19 cellular contexts compared by ENCODE assay signal in the genomic region with DNA sequence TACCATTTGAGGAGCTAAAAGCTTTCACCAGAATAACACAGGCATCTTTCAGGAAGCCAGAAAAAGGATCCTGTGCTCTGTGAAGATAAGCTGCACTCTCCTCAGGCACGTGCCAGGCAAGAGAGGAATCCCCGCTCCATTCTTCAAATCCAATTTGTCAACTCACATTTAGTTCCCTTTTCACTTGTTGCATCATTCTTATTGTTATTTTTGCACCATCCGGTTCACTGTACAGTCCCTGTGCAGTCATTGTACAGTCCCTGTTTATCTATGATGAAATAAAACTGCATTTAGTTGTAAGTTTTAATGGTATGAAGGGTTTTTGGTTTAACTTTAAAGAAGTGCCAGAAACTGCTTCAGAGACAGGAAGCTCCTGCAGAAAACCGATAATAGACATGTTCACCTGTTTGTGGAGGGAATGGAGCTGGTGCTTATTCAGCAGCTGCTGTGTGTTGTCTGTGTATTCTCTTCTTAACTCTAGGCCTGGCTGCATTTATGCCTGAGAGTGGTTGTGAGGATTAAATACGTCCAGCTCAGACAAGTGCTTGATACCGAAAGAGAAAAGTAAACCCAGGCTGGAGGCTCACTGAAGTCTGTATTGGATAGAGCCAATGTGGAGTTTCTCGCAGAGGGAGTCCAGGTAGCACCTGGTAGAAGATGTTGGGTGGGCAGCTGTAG. TPM values are rescaled to one million over a fixed set of nuclear protein-coding genes. Genes with fewer than 3 reads are reported as not detected.
A peak's percentile ranks its signal among the peaks of the same experiment; 100 is the strongest.
DNase-seq lines count a peak whose midpoint lies in the region; ATAC-seq and TF ChIP-seq lines count a peak whose summit lies in the region.
"Had no signal": no experiment of that assay in that cellular context is flagged by ENCODE, and none has a peak within 500 bp of the region (broad histone marks: within the 10 kb centered on the region; RNA-seq: fewer than 3 reads in every experiment).

No MANE protein-coding gene starts in this region.

- H3K4me1 Mint-ChIP-seq in naive thymus-derived CD4-positive, alpha-beta T cell: peaks cover 0 to 4% (median 0%) of the 10 kb centered on the region in 7 donors
- H3K4me1 Mint-ChIP-seq: brain had no signal

- intact Hi-C loops in naive thymus-derived CD4-positive, alpha-beta T cell (cut with micrococcal nuclease): no loop called here

- CTCF ChIA-PET in naive thymus-derived CD4-positive, alpha-beta T cell (lab: Charles Lee): interaction anchor here (1.1 to 1.7 kb wide), 3 partner anchors 8 to 40 kb away, joined by 3 to 5 read pairs (median 3); no protein-coding TSS in a partner anchor

- H3K27me3 ChIP-seq in HL-60 (ENCODE audit: insufficient read depth, poor library complexity, severe bottlenecking): no peaks in the 10 kb centered on the region
- no peaks in the 10 kb centered on the region for H3K27me3 ChIP-seq in naive thymus-derived CD4-positive, alpha-beta T cell (ENCODE audit: control insufficient read depth in 2 of 2, insufficient read depth in 2 of 2, low read length in 2 of 2)
- H3K27me3 ChIP-seq: tibial nerve had no signal

- ATAC-seq in naive thymus-derived CD4-positive, alpha-beta T cell: peak; percentile 79
- ATAC-seq: left colon had no signal

- no peak overlapping the region for H3K4me3 ChIP-seq in HL-60 (replicated peaks; ENCODE audit: insufficient read depth, low read length)
- no peak overlapping the region for H3K4me3 ChIP-seq in naive thymus-derived CD4-positive, alpha-beta T cell (ENCODE audit: low read length)
- H3K4me3 ChIP-seq: PC-9, tibial nerve had no signal

- H3K4me1 ChIP-seq in naive thymus-derived CD4-positive, alpha-beta T cell (ENCODE audit: control insufficient read depth in 2 of 2, insufficient read depth in 2 of 2, low read length in 2 of 2): no peaks in the 10 kb centered on the region
- H3K4me1 ChIP-seq: tibial nerve had no signal

- no peak overlapping the region for H3K27ac Mint-ChIP-seq in naive thymus-derived CD4-positive, alpha-beta T cell
- H3K27ac Mint-ChIP-seq: T-helper 1 cell treated with Interleukin-12 subunit alpha and Interleukin-12 subunit beta and Interleukin-4 antibody, amounts not matched to agents 30 μg/mL and 1 μg/mL, for 36 hours had no signal

- no peak for TF ChIP-seq CTCF in HL-60 (IDR thresholded peaks at IDR 0.05; ENCODE audit: insufficient read depth, low read length)

- peaks cover 3 to 49% (median 12%) of the 10 kb centered on the region in 5 donors for H3K27me3 Mint-ChIP-seq in naive thymus-derived CD4-positive, alpha-beta T cell

- peaks cover 0 to 2% (median 0%) of the 10 kb centered on the region in 5 donors for H3K36me3 Mint-ChIP-seq in naive thymus-derived CD4-positive, alpha-beta T cell
- H3K36me3 Mint-ChIP-seq: brain had no signal

- peak overlapping the region; percentile 43 for H3K27ac ChIP-seq in HL-60 (replicated peaks)
- H3K27ac ChIP-seq in naive thymus-derived CD4-positive, alpha-beta T cell (ENCODE audit: low read depth, low read length): no peak overlapping the region
- H3K27ac ChIP-seq: 22Rv1, PC-9, tibial nerve had no signal

- no peaks in the 10 kb centered on the region for H3K36me3 ChIP-seq in naive thymus-derived CD4-positive, alpha-beta T cell (ENCODE audit: control insufficient read depth in 2 of 3, insufficient read depth in 3 of 3, low read length in 3 of 3)
- H3K36me3 ChIP-seq: tibial nerve had no signal

- no peaks in the 10 kb centered on the region for H3K9me3 ChIP-seq in naive thymus-derived CD4-positive, alpha-beta T cell (ENCODE audit: control insufficient read depth in 2 of 3, low read length in 3 of 3)
- H3K9me3 ChIP-seq: tibial nerve had no signal

- POLR2A ChIA-PET in naive thymus-derived CD4-positive, alpha-beta T cell (lab: Charles Lee): no interaction called here

- H3K9me3 Mint-ChIP-seq in naive thymus-derived CD4-positive, alpha-beta T cell: no peaks in the 10 kb centered on the region
- H3K9me3 Mint-ChIP-seq: brain; T-helper 1 cell treated with Interleukin-12 subunit alpha and Interleukin-12 subunit beta and Interleukin-4 antibody, amounts not matched to agents 30 μg/mL and 1 μg/mL, for 36 hours had no signal

- peak; percentile 64 for DNase-seq in NCI-H2107 treated with DMSO at 0.1 percent for 48 hours (lab: John Stamatoyannopoulos, UW; ENCODE audit: unreplicated experiment)
- DNase-seq in NCI-H2107 (lab: John Stamatoyannopoulos, UW): no peak
- DNase-seq in HL-60 (ENCODE audit: low read depth in 1 of 2, low spot score in 1 of 2): peak; percentile 62 to 63
- peak; percentile 91 for DNase-seq in SIG-M5 treated with dmso at 0.1 percent for 504 hours (lab: John Stamatoyannopoulos, UW; ENCODE audit: unreplicated experiment)
- DNase-seq in naive thymus-derived CD4-positive, alpha-beta T cell: no peak
- DNase-seq in glomerular visceral epithelial cell (ENCODE audit: extremely low spot score): no peak
- no peak for DNase-seq in NCI-H128 (lab: John Stamatoyannopoulos, UW; ENCODE audit: unreplicated experiment)
- DNase-seq in activated T-cell treated with anti-CD3 and anti-CD28 coated beads for 4 hours: no peak
- DNase-seq: activated CD4-positive, alpha-beta T cell treated with anti-CD3 and anti-CD28 coated beads, Interleukin-2, amount 50 U/mL, for 4 hours; activated effector memory CD4-positive, alpha-beta T cell treated with Interleukin-2 at 50 U/mL for 16 hours; left colon; NCI-H187; PC-9 had no signal

- no peak overlapping the region for H3K4me3 Mint-ChIP-seq in naive thymus-derived CD4-positive, alpha-beta T cell
- H3K4me3 Mint-ChIP-seq: brain; T-helper 1 cell treated with Interleukin-12 subunit alpha and Interleukin-12 subunit beta and Interleukin-4 antibody, amounts not matched to agents 30 μg/mL and 1 μg/mL, for 36 hours had no signal

RNA-seq across cellular contexts. Expression of a gene that starts 22.4 kb away (rescaled TPM):
- total RNA-seq in naive thymus-derived CD4-positive, alpha-beta T cell: not detected
- polyA plus RNA-seq in naive thymus-derived CD4-positive, alpha-beta T cell: not detected
- total RNA-seq: H4, HT1080, left colon, PC-9, tibial nerve had no signal

RNA-seq across cellular contexts. Expression of a gene that starts 41.5 kb away (rescaled TPM):
- total RNA-seq in naive thymus-derived CD4-positive, alpha-beta T cell: not detected
- not detected for polyA plus RNA-seq in naive thymus-derived CD4-positive, alpha-beta T cell
- total RNA-seq: H4, HT1080, left colon, PC-9, tibial nerve had no signal

RNA-seq across cellular contexts. Expression of a gene that starts 47.2 kb away (rescaled TPM):
- not detected for total RNA-seq in naive thymus-derived CD4-positive, alpha-beta T cell
- not detected for polyA plus RNA-seq in naive thymus-derived CD4-positive, alpha-beta T cell
- total RNA-seq: HT1080, left colon, PC-9, tibial nerve had no signal

Comparison
In these comparisons a context has a peak if more than half of its experiments do, and no peak if none do; other contexts are left out.
1. DNase-seq: peak in NCI-H2107 treated with DMSO at 0.1 percent for 48 hours (single experiment), HL-60 (2 of 2) and SIG-M5 treated with dmso at 0.1 percent for 504 hours (single experiment); none in NCI-H2107 (single experiment), naive thymus-derived CD4-positive, alpha-beta T cell (0 of 9), glomerular visceral epithelial cell (single experiment), NCI-H128 (single experiment) and activated T-cell treated with anti-CD3 and anti-CD28 coated beads for 4 hours (single experiment).